Comparison of ENCODE assay signal across 1 cellular context in the genomic region with DNA sequence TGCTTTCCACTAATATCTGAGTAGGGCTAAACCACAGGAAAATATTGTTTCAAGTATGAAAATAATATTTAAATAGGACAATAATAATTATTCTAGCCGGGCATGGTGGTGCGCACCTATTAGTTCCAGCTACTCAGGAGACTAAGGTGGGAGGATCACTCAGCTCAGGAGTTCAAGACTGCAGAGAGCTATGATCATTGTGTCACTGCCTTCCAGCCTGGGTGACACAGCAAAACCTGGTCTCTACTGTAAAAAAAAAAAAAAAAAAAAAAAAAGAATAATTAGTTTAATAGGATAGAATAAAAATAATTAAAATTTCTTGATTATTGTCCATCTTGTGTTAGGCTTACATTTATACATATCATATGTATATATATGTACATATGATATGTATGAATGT.
A peak's percentile ranks its signal among the peaks of the same experiment; 100 is the strongest.
TF ChIP-seq lines count a peak whose summit lies in the region.

No MANE protein-coding gene starts in this region.

TF ChIP-seq in K562, 482 proteins besides CTCF, POLR2A, EP300 and RAD21:
- TF ChIP-seq ZNF316 (IDR thresholded peaks at IDR 0.05) = peak; percentile 81
- no peak for TF ChIP-seq HDAC3 (IDR thresholded peaks at IDR 0.05; ENCODE audit: borderline replicate concordance, partially characterized antibody)
- no peak for TF ChIP-seq HNRNPLL (IDR thresholded peaks at IDR 0.05; ENCODE audit: low read depth, low read length, poor library complexity, severe bottlenecking)
- no peak for TF ChIP-seq ILF3 (IDR thresholded peaks at IDR 0.05; ENCODE audit: borderline replicate concordance)
- peak; percentile 53; the same call in 1 of the 2 replicates for TF ChIP-seq MAFK (IDR thresholded peaks at IDR 0.05; ENCODE audit: low read length)
- no peak for TF ChIP-seq ZNF512 (tag; IDR thresholded peaks at IDR 0.05)
- peak; percentile 67 for TF ChIP-seq MAFG (tag; conservative IDR thresholded peaks at IDR 0.05)
- TF ChIP-seq MAFF (IDR thresholded peaks at IDR 0.05; ENCODE audit: low read length) = peak; percentile 62
- TF ChIP-seq ZNF584 (CRISPR knock-in tag; IDR thresholded peaks at IDR 0.05; ENCODE audit: low read depth) = no peak
- no peak for TF ChIP-seq ZNF766 (CRISPR knock-in tag; conservative IDR thresholded peaks at IDR 0.05)
- no peak for TF ChIP-seq ZC3H8 (IDR thresholded peaks at IDR 0.05)
- TF ChIP-seq HMGN3 (IDR thresholded peaks at IDR 0.05; ENCODE audit: borderline replicate concordance, extremely low read depth, insufficient read length, low read depth, low read length) = no peak
- no peak for TF ChIP-seq ZNF140 (CRISPR knock-in tag; IDR thresholded peaks at IDR 0.05)
- TF ChIP-seq ZHX1 (conservative IDR thresholded peaks at IDR 0.05; ENCODE audit: low read length) = no peak
- TF ChIP-seq ZNF384 (IDR thresholded peaks at IDR 0.05; ENCODE audit: low read depth, low read length) = peak; percentile 69
- no peak for TF ChIP-seq CBFB (CRISPR knock-in tag; IDR thresholded peaks at IDR 0.05)
- TF ChIP-seq KAT7 (CRISPR knock-in tag; IDR thresholded peaks at IDR 0.05; ENCODE audit: borderline replicate concordance) = no peak
- no peak for TF ChIP-seq ZNF780A (CRISPR knock-in tag; IDR thresholded peaks at IDR 0.05)
- no peak for TF ChIP-seq CBX2 (IDR thresholded peaks at IDR 0.05; ENCODE audit: insufficient read depth, low read length, poor library complexity, severe bottlenecking)
- 0 out of 2 replicates have a peak, but pooled peaks have one; percentile 10 for TF ChIP-seq NFE2L1 (tag; IDR thresholded peaks at IDR 0.05; ENCODE audit: borderline replicate concordance, low read depth)
- TF ChIP-seq MYC (IDR thresholded peaks at IDR 0.05; ENCODE audit: low read depth, low read length) = no peak
- no peak for TF ChIP-seq MYC (CRISPR knock-in tag; IDR thresholded peaks at IDR 0.05; ENCODE audit: borderline replicate concordance, low read depth)
- peak; percentile 76 for TF ChIP-seq NFE2 (IDR thresholded peaks at IDR 0.05; ENCODE audit: low read depth)
- peak; percentile 64; the same call in 1 of the 2 replicates for TF ChIP-seq C11orf30 (IDR thresholded peaks at IDR 0.05; ENCODE audit: low read depth)
